ENCODE assay signal across 16 cellular contexts in genomic region chr3:43786102-43786952, GRCh38.
"Had no signal": no experiment of that assay in that cellular context is flagged by ENCODE, and none has a peak within 500 bp of the region (broad histone marks: within the 10 kb centered on the region; RNA-seq: fewer than 3 reads in every experiment).

No MANE protein-coding gene starts in this region.

- H3K27ac ChIP-seq: dorsolateral prefrontal cortex, heart left ventricle, left lung, parathyroid adenoma, upper lobe of right lung had no signal

- H3K4me1 ChIP-seq: heart left ventricle, left lung, parathyroid adenoma, upper lobe of right lung had no signal

- H3K9me3 ChIP-seq: left lung, upper lobe of right lung had no signal

- H3K36me3 Mint-ChIP-seq: activated CD8-positive, alpha-beta memory T cell treated with anti-CD3 and anti-CD28 coated beads, Interleukin-2, amount 10 ng/mL, durations not matched to agents 7 days and 5 days; activated naive CD8-positive, alpha-beta T cell treated with anti-CD3 and anti-CD28 coated beads for 36 hours; natural killer cell treated with Interleukin-12 subunit alpha and Interleukin-12 subunit beta and Interleukin-15 and Interleukin-18, amount 100 ng/mL, for 72 hours had no signal

- H3K4me3 ChIP-seq: dorsolateral prefrontal cortex, heart left ventricle, left lung, upper lobe of right lung had no signal

- H3K4me3 Mint-ChIP-seq: activated CD8-positive, alpha-beta memory T cell treated with anti-CD3 and anti-CD28 coated beads, Interleukin-2, amount 10 ng/mL, durations not matched to agents 7 days and 5 days; activated naive CD8-positive, alpha-beta T cell treated with anti-CD3 and anti-CD28 coated beads for 36 hours; activated T-cell treated with anti-CD3 and anti-CD28 coated beads, Interleukin-2, amount 50 U/mL, for 4 hours; natural killer cell treated with Interleukin-12 subunit alpha and Interleukin-12 subunit beta and Interleukin-15 and Interleukin-18, amount 100 ng/mL, for 72 hours; stimulated activated naive CD8-positive, alpha-beta T cell treated with anti-CD3 and anti-CD28 coated beads, Interleukin-15, Interleukin-2, amounts not matched to agents 100 ng/mL and 50 ng/mL, for 24 hours had no signal

- H3K79me2 ChIP-seq: parathyroid adenoma had no signal

- H3K9me3 Mint-ChIP-seq: activated naive CD8-positive, alpha-beta T cell treated with anti-CD3 and anti-CD28 coated beads for 36 hours; activated T-cell treated with anti-CD3 and anti-CD28 coated beads, Interleukin-2, amount 50 U/mL, for 4 hours; natural killer cell treated with Interleukin-12 subunit alpha and Interleukin-12 subunit beta and Interleukin-15 and Interleukin-18, amount 100 ng/mL, for 72 hours; stimulated activated naive CD8-positive, alpha-beta T cell treated with anti-CD3 and anti-CD28 coated beads, Interleukin-15, Interleukin-2, amounts not matched to agents 100 ng/mL and 50 ng/mL, for 24 hours had no signal

- H3K9ac ChIP-seq: parathyroid adenoma had no signal

- DNase-seq: activated CD4-positive, alpha-beta T cell treated with anti-CD3 and anti-CD28 coated beads, Interleukin-2, amount 50 U/mL, for 4 hours; activated CD8-positive, alpha-beta memory T cell treated with anti-CD3 and anti-CD28 coated beads, Interleukin-2, amount 10 ng/mL, durations not matched to agents 7 days and 5 days; activated gamma-delta T cell; activated naive CD8-positive, alpha-beta T cell treated with anti-CD3 and anti-CD28 coated beads for 36 hours; activated T-cell treated with anti-CD3 and anti-CD28 coated beads, Interleukin-2, amount 50 U/mL, for 4 hours; foreskin melanocyte; heart left ventricle; left lung; stimulated activated CD4-positive, alpha-beta T cell treated with anti-CD3 and anti-CD28 coated beads, Interleukin-15, amount 100 ng/mL, for 24 hours; stimulated activated CD4-positive, alpha-beta T cell treated with anti-CD3 and anti-CD28 coated beads, Interleukin-4, amount 100 ng/mL, for 24 hours; T-helper 2 cell; upper lobe of right lung had no signal

- H3K4me1 Mint-ChIP-seq: activated CD8-positive, alpha-beta memory T cell treated with anti-CD3 and anti-CD28 coated beads, Interleukin-2, amount 10 ng/mL, durations not matched to agents 7 days and 5 days; activated naive CD8-positive, alpha-beta T cell treated with anti-CD3 and anti-CD28 coated beads for 36 hours had no signal

- H3K36me3 ChIP-seq: heart left ventricle, left lung, upper lobe of right lung had no signal

- H3K27me3 ChIP-seq: heart left ventricle, upper lobe of right lung had no signal

- H3K27me3 Mint-ChIP-seq: stimulated activated naive CD8-positive, alpha-beta T cell treated with anti-CD3 and anti-CD28 coated beads, Interleukin-15, Interleukin-2, amounts not matched to agents 100 ng/mL and 50 ng/mL, for 24 hours had no signal

- H3K27ac Mint-ChIP-seq: activated CD8-positive, alpha-beta memory T cell treated with anti-CD3 and anti-CD28 coated beads, Interleukin-2, amount 10 ng/mL, durations not matched to agents 7 days and 5 days; activated naive CD8-positive, alpha-beta T cell treated with anti-CD3 and anti-CD28 coated beads for 36 hours; natural killer cell treated with Interleukin-12 subunit alpha and Interleukin-12 subunit beta and Interleukin-15 and Interleukin-18, amount 100 ng/mL, for 72 hours; stimulated activated naive CD8-positive, alpha-beta T cell treated with anti-CD3 and anti-CD28 coated beads, Interleukin-15, Interleukin-2, amounts not matched to agents 100 ng/mL and 50 ng/mL, for 24 hours had no signal

- ATAC-seq: activated CD8-positive, alpha-beta memory T cell treated with anti-CD3 and anti-CD28 coated beads, Interleukin-2, amount 10 ng/mL, durations not matched to agents 7 days and 5 days; activated T-cell treated with anti-CD3 and anti-CD28 coated beads, Interleukin-2, amount 50 U/mL, for 4 hours; heart left ventricle; left lung; natural killer cell treated with Interleukin-12 subunit alpha and Interleukin-12 subunit beta and Interleukin-15 and Interleukin-18, amount 100 ng/mL, for 72 hours; upper lobe of right lung had no signal

- H2AFZ ChIP-seq: parathyroid adenoma had no signal
